Comparison of ENCODE assay signal across 24 cellular contexts in the genomic region with DNA sequence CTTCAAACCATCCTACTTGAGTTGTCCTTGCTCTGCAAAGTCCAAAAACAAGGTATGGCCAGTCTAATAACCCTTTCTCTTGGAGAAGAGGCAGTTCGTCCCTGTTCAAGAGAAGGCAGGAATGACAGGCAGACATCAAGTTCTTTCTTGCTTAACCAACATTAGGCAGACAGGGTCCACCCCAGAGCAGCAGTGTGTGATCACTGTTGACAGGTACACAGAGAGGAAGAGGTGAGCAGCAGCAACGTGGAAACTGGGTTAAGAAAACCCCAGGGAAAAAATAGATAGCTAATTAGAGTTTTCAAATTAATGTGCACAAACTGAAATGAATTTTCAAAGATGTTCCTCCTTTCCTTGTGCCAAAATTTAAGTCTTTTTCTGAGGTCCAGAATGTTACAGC.
"Had no signal": no experiment of that assay in that cellular context is flagged by ENCODE, and none has a peak within 500 bp of the region (broad histone marks: within the 10 kb centered on the region; RNA-seq: fewer than 3 reads in every experiment).

No MANE protein-coding gene starts in this region.

- H3K27me3 ChIP-seq: dorsolateral prefrontal cortex, gastrocnemius medialis, neutrophil, spleen, testis, tibial nerve, upper lobe of right lung, vagina had no signal

- H3K36me3 ChIP-seq: gastrocnemius medialis, left ventricle myocardium inferior, neutrophil, spleen, tibial nerve, upper lobe of right lung, vagina had no signal

- H3K27me3 Mint-ChIP-seq: naive thymus-derived CD4-positive, alpha-beta T cell; stimulated activated naive CD8-positive, alpha-beta T cell treated with anti-CD3 and anti-CD28 coated beads, Interleukin-15, amount 100 ng/mL, for 72 hours had no signal

- H3K4me1 Mint-ChIP-seq: stimulated activated naive B cell treated with anti-CD40 and anti-IgM and Interleukin-4, amounts not matched to agents 10 μg/mL and 1 μg/mL and 100 μg/mL, for 72 hours had no signal

- DNase-seq: cortex of kidney; dorsolateral prefrontal cortex; effector CD8-positive, alpha-beta T cell; gastrocnemius medialis; kidney; left cardiac atrium; left ventricle myocardium inferior; mesenchymal stem cell; naive thymus-derived CD4-positive, alpha-beta T cell; spleen; stimulated activated CD4-positive, alpha-beta T cell treated with anti-CD3 and anti-CD28 coated beads, Interleukin-15, amount 100 ng/mL, for 24 hours; stimulated activated CD4-positive, alpha-beta T cell treated with anti-CD3 and anti-CD28 coated beads, Interleukin-1b, Interleukin-23, amount 100 ng/mL, for 48 hours; stimulated activated CD4-positive, alpha-beta T cell treated with anti-CD3 and anti-CD28 coated beads, Interleukin-4, amount 100 ng/mL, for 24 hours; stimulated activated naive B cell treated with anti-CD40 and anti-IgM and Interleukin-4, amounts not matched to agents 10 μg/mL and 1 μg/mL and 100 μg/mL, for 72 hours; stimulated activated naive CD8-positive, alpha-beta T cell treated with anti-CD3 and anti-CD28 coated beads, Interleukin-15, amount 100 ng/mL, for 72 hours; testis; upper lobe of right lung had no signal

- H3K27ac Mint-ChIP-seq: stimulated activated naive B cell treated with anti-CD40 and anti-IgM and Interleukin-4, amounts not matched to agents 10 μg/mL and 1 μg/mL and 100 μg/mL, for 72 hours had no signal

- H3K9me3 ChIP-seq: gastrocnemius medialis, left ventricle myocardium inferior, neutrophil, spleen, testis, tibial nerve, upper lobe of right lung, vagina had no signal

- H3K4me1 ChIP-seq: spleen, testis, tibial nerve, vagina had no signal

- H3K4me3 Mint-ChIP-seq: stimulated activated naive B cell treated with anti-CD40 and anti-IgM and Interleukin-4, amounts not matched to agents 10 μg/mL and 1 μg/mL and 100 μg/mL, for 72 hours; stimulated activated naive CD8-positive, alpha-beta T cell treated with anti-CD3 and anti-CD28 coated beads, Interleukin-15, amount 100 ng/mL, for 72 hours had no signal

- H3K27ac ChIP-seq: dorsolateral prefrontal cortex, gastrocnemius medialis, left ventricle myocardium inferior, neutrophil, spleen, tibial nerve, upper lobe of right lung, vagina had no signal

- H3K4me3 ChIP-seq: dorsolateral prefrontal cortex, gastrocnemius medialis, left ventricle myocardium inferior, lung, spleen, testis, tibial nerve, upper lobe of right lung, vagina had no signal

- H3K9me3 Mint-ChIP-seq: stimulated activated naive B cell treated with anti-CD40 and anti-IgM and Interleukin-4, amounts not matched to agents 10 μg/mL and 1 μg/mL and 100 μg/mL, for 72 hours had no signal

- ATAC-seq: esophagus mucosa; gastrocnemius medialis; left cardiac atrium; naive thymus-derived CD4-positive, alpha-beta T cell; sciatic nerve; stimulated activated naive B cell treated with anti-CD40 and anti-IgM and Interleukin-4, amounts not matched to agents 10 μg/mL and 1 μg/mL and 100 μg/mL, for 72 hours; stimulated activated naive CD8-positive, alpha-beta T cell treated with anti-CD3 and anti-CD28 coated beads, Interleukin-15, amount 100 ng/mL, for 72 hours; upper lobe of right lung had no signal

- FAIRE-seq: endometrium, kidney had no signal

- H3K36me3 Mint-ChIP-seq: stimulated activated naive B cell treated with anti-CD40 and anti-IgM and Interleukin-4, amounts not matched to agents 10 μg/mL and 1 μg/mL and 100 μg/mL, for 72 hours had no signal
